25 cellular contexts compared by ENCODE assay signal in the genomic region with DNA sequence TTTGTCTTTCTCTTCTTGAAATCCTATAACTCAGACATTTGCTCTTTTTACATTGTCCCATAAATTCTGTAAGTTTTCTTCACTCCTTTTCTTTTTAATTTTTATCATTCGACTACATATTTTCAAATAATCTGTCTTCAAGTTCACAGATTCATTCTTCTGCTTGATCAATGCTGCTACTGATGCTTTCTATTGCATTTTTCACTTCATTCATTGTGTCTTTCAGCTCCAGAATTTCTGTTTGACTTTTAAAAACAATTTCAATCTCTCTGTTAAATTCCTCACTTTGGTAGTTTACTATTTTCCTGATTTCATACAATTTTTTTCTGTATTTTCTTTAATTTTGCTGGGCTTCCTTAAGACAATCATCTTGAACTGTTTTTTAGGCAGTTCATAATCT.
"Had no signal": no experiment of that assay in that cellular context is flagged by ENCODE, and none has a peak within 500 bp of the region (broad histone marks: within the 10 kb centered on the region; RNA-seq: fewer than 3 reads in every experiment).

No MANE protein-coding gene starts in this region.

- H3K9me3 ChIP-seq: colonic mucosa had no signal

- H3K27ac ChIP-seq: colonic mucosa, epithelial cell of prostate, esophagus squamous epithelium, gastrocnemius medialis, heart right ventricle, left lung, lower lobe of right lung had no signal

- H3K27me3 ChIP-seq: colonic mucosa, esophagus squamous epithelium, gastrocnemius medialis, heart right ventricle, left lung had no signal

- H3K36me3 ChIP-seq: colonic mucosa, esophagus squamous epithelium, gastrocnemius medialis, heart right ventricle, left lung, lower lobe of right lung had no signal

- ATAC-seq: effector memory CD8-positive, alpha-beta T cell; esophagus mucosa; gastrocnemius medialis; heart right ventricle; left cardiac atrium; left lung; left ventricle myocardium superior; mucosa of descending colon had no signal

- DNase-seq: colonic mucosa; cortex of kidney; effector CD8-positive, alpha-beta T cell; effector memory CD8-positive, alpha-beta T cell; endodermal cell; erythroblast; esophagus squamous epithelium; foreskin fibroblast; foreskin melanocyte; gastrocnemius medialis; glutamatergic neuron; head of caudate nucleus; heart right ventricle; hippocampal formation; left cardiac atrium; left lung; left ventricle myocardium superior; lower lobe of right lung; mesenchymal stem cell; mucosa of descending colon had no signal

- H3K4me3 ChIP-seq: colonic mucosa, esophagus squamous epithelium, gastrocnemius medialis, heart right ventricle, left lung, lower lobe of right lung, mucosa of descending colon had no signal

- H3K4me1 ChIP-seq: colonic mucosa, esophagus squamous epithelium, gastrocnemius medialis, heart right ventricle, left lung, lower lobe of right lung had no signal

- FAIRE-seq: endometrium, islet of Langerhans, keratinocyte had no signal
